ENCODE assay signal across 19 cellular contexts in genomic region chr2:16361261-16361990, GRCh38.
A peak's percentile ranks its signal among the peaks of the same experiment; 100 is the strongest.
DNase-seq lines count a peak whose midpoint lies in the region; ATAC-seq, FAIRE-seq and TF ChIP-seq lines count a peak whose summit lies in the region.
"Had no signal": no experiment of that assay in that cellular context is flagged by ENCODE, and none has a peak within 500 bp of the region (broad histone marks: within the 10 kb centered on the region; RNA-seq: fewer than 3 reads in every experiment).

No MANE protein-coding gene starts in this region.

- peaks cover 0 to 4% of the 10 kb centered on the region in 2 experiments; a peak in 3 of 4 replicates for H3K4me1 Mint-ChIP-seq in H9
- H3K4me1 Mint-ChIP-seq in activated CD4-positive, alpha-beta T cell treated with anti-CD3 and anti-CD28 coated beads, Interleukin-2, amount 10 ng/mL, durations not matched to agents 24 days and 14 days: no peaks in the 10 kb centered on the region
- H3K4me1 Mint-ChIP-seq: CD4-positive, alpha-beta memory T cell had no signal

- H2BK15ac ChIP-seq in H9 (ENCODE audit: low read depth, low read length): no peak overlapping the region

- H3K27me3 Mint-ChIP-seq in H9 (ENCODE audit: low read depth): no peaks in the 10 kb centered on the region
- H3K27me3 Mint-ChIP-seq in activated CD4-positive, alpha-beta T cell treated with anti-CD3 and anti-CD28 coated beads, Interleukin-2, amount 10 ng/mL, durations not matched to agents 24 days and 14 days: no peaks in the 10 kb centered on the region
- H3K27me3 Mint-ChIP-seq: CD4-positive, alpha-beta memory T cell had no signal

- H2BK120ac ChIP-seq in H9 (ENCODE audit: low read depth, low read length, poor library complexity, severe bottlenecking) (no peak overlapping the region), trophoblast cell (ENCODE audit: insufficient read depth, low read length, poor library complexity) (no peak overlapping the region)

- H3K4me3 Mint-ChIP-seq in H9: no peak overlapping the region
- no peak overlapping the region for H3K4me3 Mint-ChIP-seq in activated CD4-positive, alpha-beta T cell treated with anti-CD3 and anti-CD28 coated beads, Interleukin-2, amount 10 ng/mL, durations not matched to agents 24 days and 14 days
- H3K4me3 Mint-ChIP-seq: CD4-positive, alpha-beta memory T cell; HFFc6 had no signal

- H4K8ac ChIP-seq in H9 (replicated peaks; ENCODE audit: insufficient read length, low read depth, low read length) (no peak overlapping the region), trophoblast cell (ENCODE audit: low read depth, low read length) (no peak overlapping the region)

- no peak overlapping the region for H3K23ac ChIP-seq in H9 (ENCODE audit: insufficient read length, low read depth, low read length)
- H3K23ac ChIP-seq in trophoblast cell (ENCODE audit: low read length): no peak overlapping the region

- H3K4me1 ChIP-seq in BE2C (peaks cover 9% of the 10 kb centered on the region), H9 (ENCODE audit: insufficient read depth, low read length) (no peaks in the 10 kb centered on the region), K562 (replicated peaks in 1 of 2; ENCODE audit: control insufficient read depth in 2 of 2, insufficient read depth in 2 of 2, low read length in 2 of 2) (no peaks in the 10 kb centered on the region), trophoblast cell (ENCODE audit: control insufficient read depth in 1 of 2, insufficient read depth in 2 of 2, low read length in 2 of 2) (no peaks in the 10 kb centered on the region)
- H3K4me1 ChIP-seq: HAP-1 had no signal

- no peak overlapping the region for H3T11ph ChIP-seq in H9 (ENCODE audit: low read length)

- H3K9ac ChIP-seq in H9 (ENCODE audit: extremely low read depth, insufficient read length, low read length) (no peak overlapping the region), K562 (ENCODE audit: insufficient read depth in 1 of 2, low read depth in 2 of 2, low read length in 2 of 2) (no peak overlapping the region), trophoblast cell (ENCODE audit: low read length) (peak overlapping the region; percentile 5)
- H3K9ac ChIP-seq: GM23248 had no signal

- no peak for TF ChIP-seq EP300 in K562 (IDR thresholded peaks at IDR 0.05; ENCODE audit: low read length)

- H3K4ac ChIP-seq in H9 (ENCODE audit: low read depth, low read length): no peak overlapping the region
- H3K4ac ChIP-seq in trophoblast cell (ENCODE audit: low read depth, low read length): no peak overlapping the region

- H3K9me3 ChIP-seq in BE2C (peaks cover 22% of the 10 kb centered on the region), H9 (ENCODE audit: control insufficient read depth, low read depth, low read length) (no peaks in the 10 kb centered on the region), K562 (replicated peaks; ENCODE audit: control insufficient read depth, insufficient read depth, low read depth, low read length) (no peaks in the 10 kb centered on the region), trophoblast cell (ENCODE audit: insufficient read depth, low read depth, low read length) (no peaks in the 10 kb centered on the region)
- H3K9me3 ChIP-seq: HAP-1 had no signal

- POLR2A ChIA-PET in K562 (lab: Yijun Ruan, JAX): no interaction called here

- no peak for TF ChIP-seq RAD21 in K562 (CRISPR knock-in tag; conservative IDR thresholded peaks at IDR 0.05 in 1 of 2, IDR thresholded peaks at IDR 0.05 in 1 of 2)

- H3K9me1 ChIP-seq in K562 (ENCODE audit: control insufficient read depth, insufficient read depth, low read length): no peaks in the 10 kb centered on the region

- no peak overlapping the region for H2AFZ ChIP-seq in H9 (ENCODE audit: low read length)
- H2AFZ ChIP-seq in K562 (ENCODE audit: low read depth, low read length): no peak overlapping the region
- H2AFZ ChIP-seq in trophoblast cell (ENCODE audit: insufficient read depth, low read length, poor library complexity): no peak overlapping the region
- H2AFZ ChIP-seq: GM23248 had no signal

- no peak overlapping the region for H3K14ac ChIP-seq in H9 (ENCODE audit: insufficient read depth, low read length)
- H3K14ac ChIP-seq in trophoblast cell (ENCODE audit: low read length): no peak overlapping the region

- H3K27me3 ChIP-seq in BE2C: no peaks in the 10 kb centered on the region
- H3K27me3 ChIP-seq in H9 (ENCODE audit: insufficient read depth, low read length): no peaks in the 10 kb centered on the region
- no peaks in the 10 kb centered on the region for H3K27me3 ChIP-seq in K562 (ENCODE audit: control insufficient read depth in 2 of 2, insufficient read depth in 2 of 2, low read length in 2 of 2)
- no peaks in the 10 kb centered on the region for H3K27me3 ChIP-seq in trophoblast cell (ENCODE audit: insufficient read depth, low read length)

- ATAC-seq in K562 (no peak), HG03439 (IDR thresholded peaks at IDR 0.05; ENCODE audit: unreplicated experiment) (no peak)

- DNase-seq in BE2C (peak; percentile 92), H9 (no peak), K562 (ENCODE audit: extremely low read depth in 1 of 4, low spot score in 3 of 4) (no peak), trophoblast cell (no peak), AG08395 (ENCODE audit: low spot score) (no peak)
- DNase-seq in activated CD4-positive, alpha-beta T cell treated with anti-CD3 and anti-CD28 coated beads, Interleukin-2, amount 10 ng/mL, durations not matched to agents 24 days and 14 days: no peak
- DNase-seq: AML-193; C1 segment of cervical spinal cord; Calu3; CD4-positive, alpha-beta memory T cell; COR-L47; DMS153; DND-41; GM23248; HFFc6 had no signal

- no peak overlapping the region for H2BK5ac ChIP-seq in H9 (ENCODE audit: insufficient read length, low read length)
- H2BK5ac ChIP-seq in trophoblast cell (ENCODE audit: low read depth, low read length, poor library complexity): no peak overlapping the region

- H3K27ac ChIP-seq in H9 (ENCODE audit: insufficient read length, low read depth, low read length): no peak overlapping the region
- H3K27ac ChIP-seq in K562 (ENCODE audit: extremely low read depth, low read depth, low read length): no peak overlapping the region
- H3K27ac ChIP-seq in trophoblast cell (ENCODE audit: low read depth, low read length): no peak overlapping the region
- H3K27ac ChIP-seq: GM23248 had no signal

- in situ Hi-C loops in K562 (cut with MboI): no loop called here

- no TSS peak for BruUV-seq in K562 (replicated peaks; lab: Mats Ljungman, UMichigan)

- CTCF ChIA-PET in K562 (lab: Yijun Ruan, JAX; ENCODE audit: low intra/inter-chr PET ratio): no interaction called here

- TF ChIP-seq CTCF in BE2C (IDR thresholded peaks at IDR 0.05; ENCODE audit: low read depth, low read length) (no peak), H9 (conservative IDR thresholded peaks at IDR 0.05) (peak; percentile 31; the same call in 2 of the 3 replicates), K562 (IDR thresholded peaks at IDR 0.05 in 2 of 3, conservative IDR thresholded peaks at IDR 0.05 in 1 of 3; ENCODE audit: insufficient read depth in 2 of 3, low read depth in 1 of 3, low read length in 3 of 3) (no peak)

- H3K27ac Mint-ChIP-seq in H9: no peak overlapping the region
- no peak overlapping the region for H3K27ac Mint-ChIP-seq in activated CD4-positive, alpha-beta T cell treated with anti-CD3 and anti-CD28 coated beads, Interleukin-2, amount 10 ng/mL, durations not matched to agents 24 days and 14 days
- H3K27ac Mint-ChIP-seq: CD4-positive, alpha-beta memory T cell; HFFc6 had no signal

- H3K36me3 ChIP-seq in BE2C (no peaks in the 10 kb centered on the region), K562 (ENCODE audit: control insufficient read depth, insufficient read depth, low read length) (no peaks in the 10 kb centered on the region), trophoblast cell (ENCODE audit: control insufficient read depth in 1 of 2, insufficient read depth in 2 of 2, low read length in 2 of 2) (no peaks in the 10 kb centered on the region)
- H3K36me3 ChIP-seq: HAP-1 had no signal

- H3K23me2 ChIP-seq in H9 (ENCODE audit: insufficient read length, low read depth, low read length, poor library complexity, severe bottlenecking): no peaks in the 10 kb centered on the region

- no peak overlapping the region for H4K91ac ChIP-seq in H9 (ENCODE audit: insufficient read length, low read depth, low read length)
- H4K91ac ChIP-seq in trophoblast cell (ENCODE audit: low read depth, low read length): no peak overlapping the region

- FAIRE-seq in K562 (lab: Jason Lieb, UNC): no peak
- FAIRE-seq: G401.6, GM12892 had no signal

- intact Hi-C loops in K562 (cut with micrococcal nuclease): no loop called here
- intact Hi-C loops in activated CD4-positive, alpha-beta T cell treated with anti-CD3 and anti-CD28 coated beads, Interleukin-2, amount 10 ng/mL, durations not matched to agents 24 days and 14 days (cut with micrococcal nuclease): no loop called here

- H3K4me3 ChIP-seq in BE2C (ENCODE audit: low read depth, low read length): no peak overlapping the region
- no peak overlapping the region for H3K4me3 ChIP-seq in K562
- H3K4me3 ChIP-seq in trophoblast cell (ENCODE audit: low read depth, low read length): no peak overlapping the region
- H3K4me3 ChIP-seq: GM23248, HAP-1 had no signal

- H3K56ac ChIP-seq in H9 (ENCODE audit: insufficient read length, low read depth, low read length): no peak overlapping the region

- no peak overlapping the region for H2BK12ac ChIP-seq in H9 (ENCODE audit: insufficient read length, low read depth, low read length)
- no peak overlapping the region for H2BK12ac ChIP-seq in trophoblast cell (ENCODE audit: low read length)

- no CpG with 5 or more reads among the region's 9 CpGs for WGBS in H9 (ENCODE audit: extremely low coverage, insufficient read length, low lambda C conversion rate)
- WGBS in K562 (ENCODE audit: insufficient coverage, low coverage, missing lambda C conversion rate): 3% methylated on average over 9 of the region's 9 CpGs
- no CpG with 5 or more reads among the region's 9 CpGs for WGBS in trophoblast cell (ENCODE audit: extremely low coverage, insufficient coverage, insufficient read length)

- no peak overlapping the region for H4K12ac ChIP-seq in trophoblast cell (ENCODE audit: low read depth, low read length)

- H4K20me1 ChIP-seq in H9 (ENCODE audit: control insufficient read depth, insufficient read depth, insufficient read length): no peaks in the 10 kb centered on the region
- H4K20me1 ChIP-seq in K562 (replicated peaks; ENCODE audit: control insufficient read depth, insufficient read depth, low read length): no peaks in the 10 kb centered on the region

- H2AK5ac ChIP-seq in H9 (ENCODE audit: insufficient read length, low read length) (no peak overlapping the region), trophoblast cell (ENCODE audit: low read length) (no peak overlapping the region)

- H3K4me2 ChIP-seq in H9 (ENCODE audit: insufficient read depth, insufficient read length, low read length): no peak overlapping the region
- no peak overlapping the region for H3K4me2 ChIP-seq in K562 (ENCODE audit: insufficient read depth, low read length)
- no peak overlapping the region for H3K4me2 ChIP-seq in trophoblast cell (ENCODE audit: low read length)

- H3K9me3 Mint-ChIP-seq in H9: peaks cover 0 to 4% of the 10 kb centered on the region in 2 experiments; a peak in 4 of 5 replicates
- H3K9me3 Mint-ChIP-seq in activated CD4-positive, alpha-beta T cell treated with anti-CD3 and anti-CD28 coated beads, Interleukin-2, amount 10 ng/mL, durations not matched to agents 24 days and 14 days: no peaks in the 10 kb centered on the region

- peaks cover 0 to 4% (median 0%) of the 10 kb centered on the region in 3 experiments; a peak in 1 of 7 replicates for H3K36me3 Mint-ChIP-seq in H9 (ENCODE audit: insufficient read depth in 1 of 3, low read depth in 3 of 3)
- H3K36me3 Mint-ChIP-seq in activated CD4-positive, alpha-beta T cell treated with anti-CD3 and anti-CD28 coated beads, Interleukin-2, amount 10 ng/mL, durations not matched to agents 24 days and 14 days (ENCODE audit: low read depth): no peaks in the 10 kb centered on the region
- H3K36me3 Mint-ChIP-seq: CD4-positive, alpha-beta memory T cell had no signal

- H3K79me2 ChIP-seq in H9 (ENCODE audit: insufficient read depth, low read length) (no peaks in the 10 kb centered on the region), K562 (ENCODE audit: control insufficient read depth, insufficient read depth, low read length) (no peaks in the 10 kb centered on the region), trophoblast cell (ENCODE audit: control insufficient read depth, insufficient read depth, low read length, poor library complexity) (no peaks in the 10 kb centered on the region)

- no peak overlapping the region for H4K5ac ChIP-seq in H9 (ENCODE audit: insufficient read length, low read depth, low read length)

- H3K79me1 ChIP-seq in H9 (ENCODE audit: insufficient read depth, low read depth, low read length, poor library complexity, severe bottlenecking): no peaks in the 10 kb centered on the region
- no peaks in the 10 kb centered on the region for H3K79me1 ChIP-seq in trophoblast cell (ENCODE audit: low read length)

- no peak overlapping the region for H2BK20ac ChIP-seq in H9 (ENCODE audit: low read depth, low read length, poor library complexity, severe bottlenecking)

- H3K18ac ChIP-seq in H9 (ENCODE audit: insufficient read length, low read depth, low read length) (no peak overlapping the region), trophoblast cell (ENCODE audit: low read length) (no peak overlapping the region)

- no peak for TF ChIP-seq POLR2A in K562 (conservative IDR thresholded peaks at IDR 0.05)
